Comparison of ENCODE assay signal across 11 cellular contexts in genomic region chr5:124034963-124035362, GRCh38.
A peak's percentile ranks its signal among the peaks of the same experiment; 100 is the strongest.
DNase-seq lines count a peak whose midpoint lies in the region; ATAC-seq, FAIRE-seq and TF ChIP-seq lines count a peak whose summit lies in the region.
"Had no signal": no experiment of that assay in that cellular context is flagged by ENCODE, and none has a peak within 500 bp of the region (broad histone marks: within the 10 kb centered on the region; RNA-seq: fewer than 3 reads in every experiment).

No MANE protein-coding gene starts in this region.

- CTCF ChIA-PET in GM12878 (lab: Yijun Ruan, JAX): interaction anchor here (0.7 kb wide), 1 partner anchor 10 kb away, joined by 3 read pairs; no protein-coding TSS in a partner anchor
- CTCF ChIA-PET in activated naive CD4-positive, alpha-beta T cell treated with anti-CD3 and anti-CD28 coated beads, Interleukin-2, amount 10 ng/mL, durations not matched to agents 7 days and 5 days (lab: Charles Lee): no interaction called here

- H3K36me3 ChIP-seq in GM12878 (ENCODE audit: control insufficient read depth in 2 of 2, insufficient read depth in 2 of 2, low read length in 1 of 2): no peaks in the 10 kb centered on the region
- H3K36me3 ChIP-seq: upper lobe of left lung had no signal

- no peaks in the 10 kb centered on the region; the same call in 1 of the 3 replicates for H3K9me3 ChIP-seq in GM12878 (replicated peaks; ENCODE audit: control insufficient read depth, insufficient read depth, low read length)
- H3K9me3 ChIP-seq: upper lobe of left lung had no signal

- no peak for TF ChIP-seq POLR2A in GM12878 (IDR thresholded peaks at IDR 0.05; ENCODE audit: low read depth, low read length)

- no peaks in the 10 kb centered on the region for H3K79me2 ChIP-seq in GM12878 (ENCODE audit: control insufficient read depth, insufficient read depth, low read length)

- no peak overlapping the region for H3K4me3 Mint-ChIP-seq in activated naive CD4-positive, alpha-beta T cell treated with anti-CD3 and anti-CD28 coated beads, Interleukin-2, amount 10 ng/mL, durations not matched to agents 7 days and 5 days
- H3K4me3 Mint-ChIP-seq: CD8-positive, alpha-beta T cell had no signal

- BruUV-seq in GM12878 (replicated peaks; lab: Mats Ljungman, UMichigan): no TSS peak

- FAIRE-seq in GM12878 (lab: Jason Lieb, UNC): peak; percentile 65

- no peaks in the 10 kb centered on the region for H3K4me1 Mint-ChIP-seq in activated naive CD4-positive, alpha-beta T cell treated with anti-CD3 and anti-CD28 coated beads, Interleukin-2, amount 10 ng/mL, durations not matched to agents 7 days and 5 days

- H2AFZ ChIP-seq in GM12878 (ENCODE audit: control insufficient read depth, low read depth, low read length): no peak overlapping the region; the same call in 1 of the 2 replicates

- POLR2A ChIA-PET in GM12878 (lab: Charles Lee): interaction anchor here (0.5 to 1.3 kb wide), 3 partner anchors 18 to 539 kb away, joined by 3 to 4 read pairs (median 4); no protein-coding TSS in a partner anchor

- H3K27me3 Mint-ChIP-seq in activated naive CD4-positive, alpha-beta T cell treated with anti-CD3 and anti-CD28 coated beads, Interleukin-2, amount 10 ng/mL, durations not matched to agents 7 days and 5 days: no peaks in the 10 kb centered on the region

- under 1% methylated on average over 6 of the region's 6 CpGs for WGBS in GM12878 (ENCODE audit: insufficient coverage, insufficient replicate concordance, low lambda C conversion rate, missing lambda C conversion rate)

- 0 out of 2 replicates have a peak, but pooled peaks have one; percentile 9 for TF ChIP-seq RAD21 in GM12878 (IDR thresholded peaks at IDR 0.05; ENCODE audit: insufficient read depth, low read depth, low read length)

- H3K36me3 Mint-ChIP-seq in activated naive CD4-positive, alpha-beta T cell treated with anti-CD3 and anti-CD28 coated beads, Interleukin-2, amount 10 ng/mL, durations not matched to agents 7 days and 5 days: no peaks in the 10 kb centered on the region
- H3K36me3 Mint-ChIP-seq: CD8-positive, alpha-beta T cell had no signal

- ATAC-seq in GM18520 (IDR thresholded peaks at IDR 0.05; ENCODE audit: unreplicated experiment) (peak; percentile 92), GM21528 (IDR thresholded peaks at IDR 0.05; ENCODE audit: low FRiP score, unreplicated experiment) (peak; percentile 95), HG03135 (IDR thresholded peaks at IDR 0.05; ENCODE audit: unreplicated experiment) (peak; percentile 99), GM12878 (peak; percentile 98)
- ATAC-seq: CD8-positive, alpha-beta T cell had no signal

- TF ChIP-seq EP300 in GM12878 (IDR thresholded peaks at IDR 0.05; ENCODE audit: borderline replicate concordance in 1 of 2, control insufficient read depth in 1 of 2, low read depth in 2 of 2, low read length in 2 of 2): peak; percentile 97 to 99

- TF ChIP-seq CTCF in GM12878 (IDR thresholded peaks at IDR 0.05 in 2 of 3, conservative IDR thresholded peaks at IDR 0.05 in 1 of 3; ENCODE audit: control insufficient read depth in 2 of 3, extremely low read depth in 1 of 3, insufficient read depth in 1 of 3, low read depth in 3 of 3, low read length in 3 of 3): no peak

- no peaks in the 10 kb centered on the region for H4K20me1 ChIP-seq in GM12878 (ENCODE audit: control insufficient read depth, insufficient read depth)

- peaks cover 22% of the 10 kb centered on the region for H3K4me1 ChIP-seq in GM12878 (ENCODE audit: control insufficient read depth, insufficient read depth, low read length)

- peak overlapping the region; percentile 55; the same call in 1 of the 2 replicates for H3K4me2 ChIP-seq in GM12878 (ENCODE audit: control insufficient read depth, insufficient read depth)

- no peaks in the 10 kb centered on the region for H3K9me3 Mint-ChIP-seq in activated naive CD4-positive, alpha-beta T cell treated with anti-CD3 and anti-CD28 coated beads, Interleukin-2, amount 10 ng/mL, durations not matched to agents 7 days and 5 days
- H3K9me3 Mint-ChIP-seq: CD8-positive, alpha-beta T cell had no signal

- H3K27me3 ChIP-seq in GM12878 (replicated peaks in 1 of 2; ENCODE audit: control insufficient read depth in 2 of 2, insufficient read depth in 2 of 2, low read length in 1 of 2): no peaks in the 10 kb centered on the region
- H3K27me3 ChIP-seq: upper lobe of left lung had no signal

- intact Hi-C loops in GM12878 (cut with micrococcal nuclease; ENCODE audit: unreplicated experiment): loop anchor here (10.0 kb wide), 1 partner anchor 900 kb away; no protein-coding TSS in a partner anchor

- in situ Hi-C loops in GM12878 (cut with MboI): no loop called here

- SMC1A ChIA-PET in GM12878 (lab: Charles Lee; ENCODE audit: uncharacterized antibody, unreplicated experiment): interaction anchor here (0.9 to 2.9 kb wide), 6 partner anchors 10 to 90 kb away, joined by 3 to 34 read pairs (median 4); no protein-coding TSS in a partner anchor

- no peak overlapping the region for H3K27ac Mint-ChIP-seq in activated naive CD4-positive, alpha-beta T cell treated with anti-CD3 and anti-CD28 coated beads, Interleukin-2, amount 10 ng/mL, durations not matched to agents 7 days and 5 days
- H3K27ac Mint-ChIP-seq: CD8-positive, alpha-beta T cell had no signal

- RAD21 ChIA-PET in GM12878 (lab: Charles Lee; ENCODE audit: unreplicated experiment): interaction anchor here (0.9 to 2.5 kb wide), 8 partner anchors 9 to 886 kb away, joined by 3 to 14 read pairs (median 4); no protein-coding TSS in a partner anchor

- no peak overlapping the region for H3K9ac ChIP-seq in GM12878 (ENCODE audit: control insufficient read depth, insufficient read depth, low read length)

- no peak overlapping the region for H3K4me3 ChIP-seq in GM12878
- H3K4me3 ChIP-seq: upper lobe of left lung had no signal

- H3K27ac ChIP-seq in GM12878 (ENCODE audit: control insufficient read depth, insufficient read depth): peak overlapping the region; percentile 53; the same call in 1 of the 2 replicates
- H3K27ac ChIP-seq: upper lobe of left lung had no signal

- peak; percentile 84 for DNase-seq in GM12878 (ENCODE audit: low read depth, low spot score)
- DNase-seq in retina: no peak
- no peak for DNase-seq in stimulated activated CD8-positive, alpha-beta memory T cell treated with anti-CD3 and anti-CD28 coated beads, Interleukin-4, amount 100 ng/mL, for 48 hours
- DNase-seq in NCI-H2227 (lab: John Stamatoyannopoulos, UW; ENCODE audit: unreplicated experiment): no peak
- DNase-seq in activated naive CD4-positive, alpha-beta T cell treated with anti-CD3 and anti-CD28 coated beads, Interleukin-2, amount 10 ng/mL, durations not matched to agents 7 days and 5 days: no peak
- DNase-seq: CD8-positive, alpha-beta T cell; stimulated activated CD4-positive, alpha-beta T cell treated with anti-CD3 and anti-CD28 coated beads, Interleukin-4, amount 100 ng/mL, for 4 hours; upper lobe of left lung had no signal

TF ChIP-seq in GM12878, 131 proteins besides CTCF, POLR2A, EP300 and RAD21 (continues in another document):
- TF ChIP-seq ETV6 (conservative IDR thresholded peaks at IDR 0.05 in 1 of 2, IDR thresholded peaks at IDR 0.05 in 1 of 2; ENCODE audit: borderline replicate concordance in 1 of 2, low read depth in 1 of 2): no peak
- no peak for TF ChIP-seq ESRRA (IDR thresholded peaks at IDR 0.05; ENCODE audit: low read length)
- no peak for TF ChIP-seq ZNF207 (IDR thresholded peaks at IDR 0.05; ENCODE audit: borderline replicate concordance)
- peak; percentile 89 for TF ChIP-seq RAD51 (IDR thresholded peaks at IDR 0.05)
- TF ChIP-seq EZH2 (IDR thresholded peaks at IDR 0.05; ENCODE audit: borderline replicate concordance, control insufficient read depth, low read depth, low read length): no peak
- peak; percentile 92 for TF ChIP-seq DPF2 (IDR thresholded peaks at IDR 0.05)
- peak; percentile 91 for TF ChIP-seq BCL11A (IDR thresholded peaks at IDR 0.05; ENCODE audit: low read depth, low read length)
- no peak for TF ChIP-seq GATAD2B (conservative IDR thresholded peaks at IDR 0.05; ENCODE audit: low read depth)
- TF ChIP-seq ZNF384 (IDR thresholded peaks at IDR 0.05; ENCODE audit: borderline replicate concordance, low read depth, low read length): peak; percentile 67; the same call in 1 of the 2 replicates
- TF ChIP-seq SRF (IDR thresholded peaks at IDR 0.05; ENCODE audit: low read depth in 2 of 2, low read length in 2 of 2): no peak
- no peak for TF ChIP-seq NR2F1 (conservative IDR thresholded peaks at IDR 0.05)
- TF ChIP-seq BCLAF1 (IDR thresholded peaks at IDR 0.05): no peak
- TF ChIP-seq HCFC1 (IDR thresholded peaks at IDR 0.05; ENCODE audit: low read length): no peak
- no peak for TF ChIP-seq JUND (IDR thresholded peaks at IDR 0.05; ENCODE audit: low read depth, low read length)
